ENCODE assay signal across 8 cellular contexts in the genomic region with DNA sequence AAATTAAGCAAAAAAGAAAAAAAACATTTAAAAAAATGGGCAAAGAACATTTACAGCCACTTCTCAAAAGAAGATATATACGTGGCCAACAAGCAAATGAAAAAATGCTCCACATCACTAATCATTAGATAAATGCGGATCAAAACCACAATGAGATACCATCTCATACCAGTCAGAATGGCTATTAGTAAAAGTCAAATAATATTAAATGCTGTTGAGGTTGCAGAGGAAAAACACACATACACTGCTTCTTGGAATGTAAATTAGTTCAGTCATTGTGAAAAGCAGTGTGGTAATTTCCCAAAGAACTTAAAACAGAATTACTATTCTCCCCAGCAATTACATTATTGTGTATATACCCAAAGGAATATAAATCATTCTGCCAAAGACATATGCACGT.
"Had no signal": no experiment of that assay in that cellular context is flagged by ENCODE, and none has a peak within 500 bp of the region (broad histone marks: within the 10 kb centered on the region; RNA-seq: fewer than 3 reads in every experiment).

No MANE protein-coding gene starts in this region.

- H3K4me3 ChIP-seq: GM12878 had no signal

- DNase-seq: GDM1, GF-D8 had no signal

- ATAC-seq: GM12878 had no signal

- FAIRE-seq: G401.6, GM12878, GM12891, GM12892, GM18507, GM19239 had no signal
